10 cellular contexts compared by ENCODE assay signal in genomic region chr1:65717815-65718454, GRCh38.
DNase-seq lines count a peak whose midpoint lies in the region; ATAC-seq, FAIRE-seq and TF ChIP-seq lines count a peak whose summit lies in the region.
"Had no signal": no experiment of that assay in that cellular context is flagged by ENCODE, and none has a peak within 500 bp of the region (broad histone marks: within the 10 kb centered on the region; RNA-seq: fewer than 3 reads in every experiment).

No MANE protein-coding gene starts in this region.

- no peaks in the 10 kb centered on the region for H3K36me3 ChIP-seq in GM12878 (ENCODE audit: control insufficient read depth in 2 of 2, insufficient read depth in 2 of 2, low read length in 1 of 2)
- no peaks in the 10 kb centered on the region for H3K36me3 ChIP-seq in neural cell (ENCODE audit: insufficient read depth, low read length)

- SMC1A ChIA-PET in GM12878 (lab: Charles Lee; ENCODE audit: uncharacterized antibody, unreplicated experiment) = interaction anchor here (1.3 to 1.5 kb wide), 2 partner anchors 14 to 239 kb away, joined by 3 read pairs; no protein-coding TSS in a partner anchor

- CTCF ChIA-PET in GM12878 (lab: Yijun Ruan, JAX) = no interaction called here

- no peak for FAIRE-seq in GM12878 (lab: Jason Lieb, UNC)

- no peaks in the 10 kb centered on the region for H3K4me1 ChIP-seq in GM12878 (ENCODE audit: control insufficient read depth, insufficient read depth, low read length)

- no TSS peak for BruUV-seq in GM12878 (replicated peaks; lab: Mats Ljungman, UMichigan)

- POLR2A ChIA-PET in GM12878 (lab: Charles Lee) = no interaction called here

- no peaks in the 10 kb centered on the region for H3K9me3 ChIP-seq in GM12878 (replicated peaks; ENCODE audit: control insufficient read depth, insufficient read depth, low read length)
- H3K9me3 ChIP-seq in neural cell (ENCODE audit: low read length) = no peaks in the 10 kb centered on the region

- in situ Hi-C loops in GM12878 (cut with MboI) = loop anchor here (25.0 kb wide), 2 partner anchors 519 to 744 kb away; no protein-coding TSS in a partner anchor

- H3K9ac ChIP-seq in GM12878 (ENCODE audit: control insufficient read depth, insufficient read depth, low read length) (no peak overlapping the region), neural cell (ENCODE audit: low read length) (no peak overlapping the region)

- peak; percentile 49 for TF ChIP-seq RAD21 in GM12878 (IDR thresholded peaks at IDR 0.05; ENCODE audit: insufficient read depth, low read depth, low read length)
- TF ChIP-seq RAD21 in neural cell (conservative IDR thresholded peaks at IDR 0.05) = peak; percentile 28

- H3K4me2 ChIP-seq in GM12878 (ENCODE audit: control insufficient read depth, insufficient read depth) (no peak overlapping the region), neural cell (ENCODE audit: low read length) (no peak overlapping the region)

- H2AFZ ChIP-seq in GM12878 (ENCODE audit: control insufficient read depth, low read depth, low read length) = no peak overlapping the region
- H2AFZ ChIP-seq in neural cell (ENCODE audit: low read depth, low read length) = no peak overlapping the region

- H3K27me3 ChIP-seq in GM12878 (replicated peaks in 1 of 2; ENCODE audit: control insufficient read depth in 2 of 2, insufficient read depth in 2 of 2, low read length in 1 of 2) (no peaks in the 10 kb centered on the region), neural cell (ENCODE audit: insufficient read depth, low read depth, low read length) (no peaks in the 10 kb centered on the region)

- WGBS in GM12878 (ENCODE audit: insufficient coverage, insufficient replicate concordance, low lambda C conversion rate, missing lambda C conversion rate) = 46% methylated on average over 3 of the region's 3 CpGs

- TF ChIP-seq EP300 in GM12878 (IDR thresholded peaks at IDR 0.05; ENCODE audit: borderline replicate concordance in 1 of 2, control insufficient read depth in 1 of 2, low read depth in 2 of 2, low read length in 2 of 2) = no peak
- TF ChIP-seq EP300 in neural cell (conservative IDR thresholded peaks at IDR 0.05; ENCODE audit: poor library complexity, severe bottlenecking) = no peak

- H3K27ac ChIP-seq in GM12878 (ENCODE audit: control insufficient read depth, insufficient read depth) (no peak overlapping the region), neural cell (ENCODE audit: low read length) (no peak overlapping the region)

- intact Hi-C loops in GM12878 (cut with micrococcal nuclease; ENCODE audit: unreplicated experiment) = loop anchor here (5.0 kb wide), 2 partner anchors 239 to 524 kb away; no protein-coding TSS in a partner anchor

- H4K20me1 ChIP-seq in GM12878 (ENCODE audit: control insufficient read depth, insufficient read depth) = no peaks in the 10 kb centered on the region
- H4K20me1 ChIP-seq in neural cell (ENCODE audit: insufficient read depth) = no peaks in the 10 kb centered on the region

- TF ChIP-seq POLR2A in GM12878 (IDR thresholded peaks at IDR 0.05; ENCODE audit: low read depth, low read length) = no peak

- RAD21 ChIA-PET in GM12878 (lab: Charles Lee; ENCODE audit: unreplicated experiment) = no interaction called here

- DNase-seq in NCI-H82 (lab: John Stamatoyannopoulos, UW) (peak; percentile 10), NCI-H82 treated with DMSO at 0.1 percent for 48 hours (lab: John Stamatoyannopoulos, UW; ENCODE audit: unreplicated experiment) (no peak), GM12878 (ENCODE audit: low read depth, low spot score) (no peak), NCI-H2196 (lab: John Stamatoyannopoulos, UW; ENCODE audit: unreplicated experiment) (no peak)
- DNase-seq: activated B cell treated with CpG ODN at 0.5 μM for 24 hours; NK-92 treated with Interleukin-12 subunit alpha and Interleukin-12 subunit beta, amount 100 ng/mL, for 24 hours had no signal

- H3K4me3 ChIP-seq in GM12878 (no peak overlapping the region), neural cell (ENCODE audit: low read length) (no peak overlapping the region)

- H3K9me2 ChIP-seq in neural cell (ENCODE audit: insufficient read depth, low read length) = no peaks in the 10 kb centered on the region

- TF ChIP-seq CTCF in LNCAP (IDR thresholded peaks at IDR 0.05) = peak; percentile 16; the same call in 1 of the 2 replicates
- TF ChIP-seq CTCF in GM12878 (IDR thresholded peaks at IDR 0.05 in 2 of 3, conservative IDR thresholded peaks at IDR 0.05 in 1 of 3; ENCODE audit: control insufficient read depth in 2 of 3, extremely low read depth in 1 of 3, insufficient read depth in 1 of 3, low read depth in 3 of 3, low read length in 3 of 3) = peak in 1 of 3 experiments; percentile 20; a peak in 1 of 6 replicates
- TF ChIP-seq CTCF in neural cell (IDR thresholded peaks at IDR 0.05; ENCODE audit: poor library complexity, severe bottlenecking) = peak; percentile 15

- H3F3A ChIP-seq in neural cell (ENCODE audit: insufficient read depth, low read length, poor library complexity, severe bottlenecking) = no peaks in the 10 kb centered on the region

- ATAC-seq in GM12878 (0 out of 3 replicates have a peak, but pooled peaks have one; percentile 23), HG02884 (IDR thresholded peaks at IDR 0.05; ENCODE audit: unreplicated experiment) (no peak), HG02870 (IDR thresholded peaks at IDR 0.05; ENCODE audit: unreplicated experiment) (no peak)

- H3K79me2 ChIP-seq in GM12878 (ENCODE audit: control insufficient read depth, insufficient read depth, low read length) (no peaks in the 10 kb centered on the region), neural cell (replicated peaks; ENCODE audit: insufficient read depth, low read length) (no peaks in the 10 kb centered on the region)

TF ChIP-seq in GM12878, 131 proteins besides CTCF, POLR2A, EP300 and RAD21:
- TF ChIP-seq TCF12 (IDR thresholded peaks at IDR 0.05; ENCODE audit: low read depth, low read length) (no peak), SKIL (IDR thresholded peaks at IDR 0.05; ENCODE audit: low read depth, poor library complexity, severe bottlenecking) (no peak), ASH2L (IDR thresholded peaks at IDR 0.05; ENCODE audit: borderline replicate concordance, low read depth) (no peak), BACH1 (IDR thresholded peaks at IDR 0.05; ENCODE audit: borderline replicate concordance) (no peak), IKZF1 (conservative IDR thresholded peaks at IDR 0.05) (no peak), NBN (IDR thresholded peaks at IDR 0.05) (no peak)

TF ChIP-seq in neural cell, 6 proteins besides CTCF, POLR2A, EP300 and RAD21:
- TF ChIP-seq MXI1 (conservative IDR thresholded peaks at IDR 0.05; ENCODE audit: poor library complexity, severe bottlenecking) (no peak), SMC3 (conservative IDR thresholded peaks at IDR 0.05; ENCODE audit: poor library complexity) (no peak), POLR2AphosphoS5 (IDR thresholded peaks at IDR 0.05) (no peak), REST (IDR thresholded peaks at IDR 0.05; ENCODE audit: borderline replicate concordance) (no peak), TAF1 (IDR thresholded peaks at IDR 0.05; ENCODE audit: low read depth) (no peak), EZH2 (IDR thresholded peaks at IDR 0.05; ENCODE audit: borderline replicate concordance, insufficient read depth, low read length, poor library complexity, severe bottlenecking) (no peak)
